ENCODE assay signal across 1 cellular context in genomic region chr20:43457640-43458421, GRCh38.
TF ChIP-seq lines count a peak whose summit lies in the region.

SRSF6 (plus strand) TSS chr20:43457896; CDS start chr20:43458034, 138 bp downstream.

TF ChIP-seq in K562, 482 proteins besides CTCF, POLR2A, EP300 and RAD21 (continued from another document and continues in another):
- 0 out of 2 replicates have a peak, but pooled peaks have one; percentile 53 for TF ChIP-seq ZNF655 (CRISPR knock-in tag; IDR thresholded peaks at IDR 0.05)
- TF ChIP-seq CHD7 (IDR thresholded peaks at IDR 0.05; ENCODE audit: low read depth, low read length): no peak
- TF ChIP-seq NCOA4 (IDR thresholded peaks at IDR 0.05; ENCODE audit: partially characterized antibody): no peak
- TF ChIP-seq TRIM24 (IDR thresholded peaks at IDR 0.05): no peak; a peak in 1 of 4 replicates
- TF ChIP-seq RAD51 (IDR thresholded peaks at IDR 0.05; ENCODE audit: borderline replicate concordance, low read depth): no peak
- no peak for TF ChIP-seq HINFP (tag; conservative IDR thresholded peaks at IDR 0.05; ENCODE audit: low read depth)
- no peak for TF ChIP-seq HEY1 (CRISPR knock-in tag; IDR thresholded peaks at IDR 0.05; ENCODE audit: borderline replicate concordance)
- no peak for TF ChIP-seq ELK1 (CRISPR knock-in tag; IDR thresholded peaks at IDR 0.05)
- TF ChIP-seq ZBTB5 (IDR thresholded peaks at IDR 0.05): no peak
- TF ChIP-seq FOSL1 (tag; conservative IDR thresholded peaks at IDR 0.05): peak; percentile 45; the same call in 1 of the 2 replicates
- peak; percentile 91; the same call in 1 of the 2 replicates for TF ChIP-seq POLR2AphosphoS2 (IDR thresholded peaks at IDR 0.05; ENCODE audit: low read length)
- no peak for TF ChIP-seq ZNF586 (CRISPR knock-in tag; conservative IDR thresholded peaks at IDR 0.05)
- TF ChIP-seq SREBF1 (IDR thresholded peaks at IDR 0.05; ENCODE audit: borderline replicate concordance, low read depth, low read length): no peak
- TF ChIP-seq CREB3L1 (IDR thresholded peaks at IDR 0.05; ENCODE audit: borderline replicate concordance, low read depth): peak; percentile 100
- TF ChIP-seq ILF3 (IDR thresholded peaks at IDR 0.05; ENCODE audit: borderline replicate concordance): peak; percentile 22; the same call in 1 of the 2 replicates
- peak; percentile 71; the same call in 1 of the 2 replicates for TF ChIP-seq NKRF (IDR thresholded peaks at IDR 0.05; ENCODE audit: borderline replicate concordance)
- peak; percentile 73 for TF ChIP-seq RBBP5 (IDR thresholded peaks at IDR 0.05; ENCODE audit: borderline replicate concordance, insufficient read depth, low read length, poor library complexity, severe bottlenecking)
- TF ChIP-seq ELF4 (CRISPR knock-in tag; IDR thresholded peaks at IDR 0.05): no peak
- TF ChIP-seq HDGF (IDR thresholded peaks at IDR 0.05): no peak
- TF ChIP-seq CEBPB (tag; IDR thresholded peaks at IDR 0.05): no peak
- no peak; the same call in none of the 2 replicates for TF ChIP-seq NCOA6 (IDR thresholded peaks at IDR 0.05)
- no peak for TF ChIP-seq ZNF444 (CRISPR knock-in tag; IDR thresholded peaks at IDR 0.05)
- peak; percentile 80 for TF ChIP-seq ZBTB33 (CRISPR knock-in tag; IDR thresholded peaks at IDR 0.05)
- no peak for TF ChIP-seq HDAC3 (IDR thresholded peaks at IDR 0.05; ENCODE audit: borderline replicate concordance, partially characterized antibody)
- TF ChIP-seq NR2F6 (CRISPR knock-in tag; IDR thresholded peaks at IDR 0.05): peak; percentile 65; the same call in 1 of the 2 replicates
- no peak for TF ChIP-seq TFAM (CRISPR knock-in tag; conservative IDR thresholded peaks at IDR 0.05)
- TF ChIP-seq ELF2 (CRISPR knock-in tag; IDR thresholded peaks at IDR 0.05): peak; percentile 64; the same call in 1 of the 2 replicates
- TF ChIP-seq U2AF1 (optimal IDR thresholded peaks at IDR 0.05; ENCODE audit: low read depth, low read length): peak; percentile 90
- no peak for TF ChIP-seq SMARCC2 (IDR thresholded peaks at IDR 0.05; ENCODE audit: low read depth)
- no peak for TF ChIP-seq ZEB2 (IDR thresholded peaks at IDR 0.05)
- no peak for TF ChIP-seq SMARCA4 (IDR thresholded peaks at IDR 0.05)
